ENCODE assay signal across 1 cellular context in the genomic region with DNA sequence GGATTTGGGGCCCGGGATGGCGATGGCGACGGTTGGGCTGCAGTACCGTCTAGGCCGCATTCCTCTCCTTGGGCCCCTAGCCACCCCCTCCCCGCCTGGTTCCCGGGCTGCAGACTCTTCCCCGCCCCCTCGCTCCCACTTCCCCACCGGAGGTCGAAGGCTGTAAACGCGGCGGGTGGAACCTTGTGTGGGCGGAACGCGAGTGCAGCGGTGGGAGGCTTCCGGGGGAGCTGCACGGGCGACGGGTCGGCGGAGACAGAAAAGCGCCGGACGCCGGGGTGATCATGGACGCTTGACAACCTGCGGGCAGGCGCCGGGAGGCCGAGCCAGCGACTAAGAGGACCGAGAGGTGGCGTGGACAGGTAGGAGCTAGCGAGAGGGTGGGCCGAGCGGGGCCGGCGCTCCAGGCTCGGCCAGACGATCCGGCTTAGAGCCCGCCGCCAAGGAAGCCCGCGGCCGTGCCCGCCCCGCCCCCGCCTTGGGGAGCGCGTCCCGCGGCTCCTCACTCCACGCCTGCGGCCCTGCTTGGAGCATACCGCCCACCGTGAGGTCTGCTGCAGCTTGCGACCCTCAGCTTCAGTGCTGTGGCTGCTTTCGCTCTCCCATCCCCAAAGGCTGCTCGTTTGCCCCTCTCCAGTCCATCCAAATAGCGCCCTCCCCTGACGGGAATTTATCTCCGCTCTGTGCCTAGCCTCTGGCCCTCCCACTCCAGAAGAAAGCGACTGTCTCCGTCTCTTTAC.
TF ChIP-seq lines count a peak whose summit lies in the region.

A gene (plus strand): TSS at position 269 of the 740 bp plus-strand sequence. CDS start 2,126 bp downstream, outside the sequence.

TF ChIP-seq in HepG2, 621 proteins besides CTCF, POLR2A, EP300 and RAD21 (continued from another document and continues in another):
- TF ChIP-seq HNRNPH1 (optimal IDR thresholded peaks at IDR 0.05; ENCODE audit: low read depth, low read length) (no peak), AGO1 (IDR thresholded peaks at IDR 0.05; ENCODE audit: low read depth, low read length, poor library complexity, severe bottlenecking) (peak; percentile 88), FOSL1 (CRISPR knock-in tag; IDR thresholded peaks at IDR 0.05; ENCODE audit: borderline replicate concordance) (no peak; the same call in 1 of the 2 replicates), RFX1 (IDR thresholded peaks at IDR 0.05) (no peak), NR2F6 (IDR thresholded peaks at IDR 0.05) (no peak), NR2F6 (CRISPR knock-in tag; IDR thresholded peaks at IDR 0.05) (peak; percentile 85; the same call in 1 of the 2 replicates), ZNF317 (CRISPR knock-in tag; IDR thresholded peaks at IDR 0.05) (peak; percentile 93), ARNTL (CRISPR knock-in tag; IDR thresholded peaks at IDR 0.05) (peak; percentile 94), CCDC6 (CRISPR knock-in tag; IDR thresholded peaks at IDR 0.05) (peak; percentile 96; the same call in 1 of the 2 replicates), ZNF484 (CRISPR knock-in tag; IDR thresholded peaks at IDR 0.05; ENCODE audit: borderline replicate concordance, low read depth) (no peak), ZNF724P (CRISPR knock-in tag; IDR thresholded peaks at IDR 0.05; ENCODE audit: borderline replicate concordance) (peak; percentile 83; the same call in 1 of the 2 replicates), ZNF713 (CRISPR knock-in tag; IDR thresholded peaks at IDR 0.05) (peak; percentile 86; the same call in 1 of the 2 replicates), PHB2 (IDR thresholded peaks at IDR 0.05; ENCODE audit: partially characterized antibody) (no peak), ZNF382 (CRISPR knock-in tag; IDR thresholded peaks at IDR 0.05; ENCODE audit: borderline replicate concordance) (no peak), ZNF441 (CRISPR knock-in tag; IDR thresholded peaks at IDR 0.05; ENCODE audit: borderline replicate concordance) (peak; percentile 60), IRF2 (CRISPR knock-in tag; IDR thresholded peaks at IDR 0.05) (peak; percentile 98), RARG (CRISPR knock-in tag; IDR thresholded peaks at IDR 0.05; ENCODE audit: low read depth) (no peak), SPEN (CRISPR knock-in tag; IDR thresholded peaks at IDR 0.05; ENCODE audit: low read depth) (peak; percentile 99), NCOA2 (CRISPR knock-in tag; IDR thresholded peaks at IDR 0.05) (peak; percentile 77), ZNF749 (CRISPR knock-in tag; IDR thresholded peaks at IDR 0.05; ENCODE audit: borderline replicate concordance) (0 out of 2 replicates have a peak, but pooled peaks have one; percentile 94), RBFOX2 (IDR thresholded peaks at IDR 0.05; ENCODE audit: low read depth, low read length) (peak; percentile 96), ZNF33B (CRISPR knock-in tag; IDR thresholded peaks at IDR 0.05) (peak; percentile 63), RBM39 (IDR thresholded peaks at IDR 0.05; ENCODE audit: low read depth, low read length, poor library complexity, severe bottlenecking) (peak; percentile 100), MAF1 (CRISPR knock-in tag; IDR thresholded peaks at IDR 0.05; ENCODE audit: borderline replicate concordance) (peak; percentile 96), ZNF567 (CRISPR knock-in tag; IDR thresholded peaks at IDR 0.05; ENCODE audit: borderline replicate concordance) (peak; percentile 88; the same call in 1 of the 2 replicates), NFE2 (CRISPR knock-in tag; IDR thresholded peaks at IDR 0.05) (peak; percentile 56), ZNF773 (CRISPR knock-in tag; IDR thresholded peaks at IDR 0.05; ENCODE audit: borderline replicate concordance) (peak; percentile 32; the same call in 1 of the 2 replicates), ZNF792 (CRISPR knock-in tag; IDR thresholded peaks at IDR 0.05) (peak; percentile 97), ZNF572 (CRISPR knock-in tag; IDR thresholded peaks at IDR 0.05) (peak; percentile 95), SRSF9 (IDR thresholded peaks at IDR 0.05; ENCODE audit: borderline replicate concordance, insufficient read depth, low read depth, low read length, poor library complexity, severe bottlenecking) (no peak), ZNF292 (CRISPR knock-in tag; IDR thresholded peaks at IDR 0.05; ENCODE audit: borderline replicate concordance, low read depth) (peak; percentile 80; the same call in 1 of the 2 replicates), HNF4G (IDR thresholded peaks at IDR 0.05; ENCODE audit: borderline replicate concordance, low read depth, low read length) (peak; percentile 68; the same call in 1 of the 2 replicates), HNF4G (CRISPR knock-in tag; IDR thresholded peaks at IDR 0.05; ENCODE audit: borderline replicate concordance, low read depth) (peak; percentile 76), STAG1 (CRISPR knock-in tag; IDR thresholded peaks at IDR 0.05) (peak; percentile 32), FOXC1 (CRISPR knock-in tag; IDR thresholded peaks at IDR 0.05; ENCODE audit: borderline replicate concordance) (no peak; the same call in 1 of the 2 replicates), HDAC6 (IDR thresholded peaks at IDR 0.05; ENCODE audit: low read depth, low read length) (no peak), ATM (IDR thresholded peaks at IDR 0.05; ENCODE audit: borderline replicate concordance) (no peak), TBL1XR1 (IDR thresholded peaks at IDR 0.05; ENCODE audit: borderline replicate concordance, low read length, partially characterized antibody) (peak; percentile 86)
- TF ChIP-seq, protein P1, sequence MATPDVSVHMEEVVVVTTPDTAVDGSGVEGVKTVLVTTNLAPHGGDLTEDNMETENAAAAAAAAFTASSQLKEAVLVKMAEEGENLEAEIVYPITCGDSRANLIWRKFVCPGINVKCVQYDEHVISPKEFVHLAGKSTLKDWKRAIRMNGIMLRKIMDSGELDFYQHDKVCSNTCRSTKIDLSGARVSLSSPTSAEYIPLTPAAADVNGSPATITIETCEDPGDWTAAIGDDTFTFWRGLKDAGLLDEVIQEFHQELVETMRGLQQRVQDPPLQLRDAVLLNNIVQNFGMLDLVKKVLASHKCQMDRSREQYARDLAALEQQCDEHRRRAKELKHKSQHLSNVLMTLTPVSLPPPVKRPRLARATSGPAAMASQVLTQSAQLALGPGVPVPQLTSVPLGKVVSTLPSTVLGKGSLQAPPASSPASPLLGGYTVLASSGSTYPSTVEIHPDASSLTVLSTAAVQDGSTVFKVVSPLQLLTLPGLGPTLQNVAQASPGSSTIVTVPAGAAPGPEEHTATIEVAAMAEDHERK (CRISPR knock-in tag; IDR thresholded peaks at IDR 0.05; ENCODE audit: low read depth), result peak; percentile 68
- TF ChIP-seq, protein P2, sequence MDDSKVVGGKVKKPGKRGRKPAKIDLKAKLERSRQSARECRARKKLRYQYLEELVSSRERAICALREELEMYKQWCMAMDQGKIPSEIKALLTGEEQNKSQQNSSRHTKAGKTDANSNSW (CRISPR knock-in tag; IDR thresholded peaks at IDR 0.05; ENCODE audit: borderline replicate concordance), result peak; percentile 25; the same call in 1 of the 2 replicates
- TF ChIP-seq, protein P3, sequence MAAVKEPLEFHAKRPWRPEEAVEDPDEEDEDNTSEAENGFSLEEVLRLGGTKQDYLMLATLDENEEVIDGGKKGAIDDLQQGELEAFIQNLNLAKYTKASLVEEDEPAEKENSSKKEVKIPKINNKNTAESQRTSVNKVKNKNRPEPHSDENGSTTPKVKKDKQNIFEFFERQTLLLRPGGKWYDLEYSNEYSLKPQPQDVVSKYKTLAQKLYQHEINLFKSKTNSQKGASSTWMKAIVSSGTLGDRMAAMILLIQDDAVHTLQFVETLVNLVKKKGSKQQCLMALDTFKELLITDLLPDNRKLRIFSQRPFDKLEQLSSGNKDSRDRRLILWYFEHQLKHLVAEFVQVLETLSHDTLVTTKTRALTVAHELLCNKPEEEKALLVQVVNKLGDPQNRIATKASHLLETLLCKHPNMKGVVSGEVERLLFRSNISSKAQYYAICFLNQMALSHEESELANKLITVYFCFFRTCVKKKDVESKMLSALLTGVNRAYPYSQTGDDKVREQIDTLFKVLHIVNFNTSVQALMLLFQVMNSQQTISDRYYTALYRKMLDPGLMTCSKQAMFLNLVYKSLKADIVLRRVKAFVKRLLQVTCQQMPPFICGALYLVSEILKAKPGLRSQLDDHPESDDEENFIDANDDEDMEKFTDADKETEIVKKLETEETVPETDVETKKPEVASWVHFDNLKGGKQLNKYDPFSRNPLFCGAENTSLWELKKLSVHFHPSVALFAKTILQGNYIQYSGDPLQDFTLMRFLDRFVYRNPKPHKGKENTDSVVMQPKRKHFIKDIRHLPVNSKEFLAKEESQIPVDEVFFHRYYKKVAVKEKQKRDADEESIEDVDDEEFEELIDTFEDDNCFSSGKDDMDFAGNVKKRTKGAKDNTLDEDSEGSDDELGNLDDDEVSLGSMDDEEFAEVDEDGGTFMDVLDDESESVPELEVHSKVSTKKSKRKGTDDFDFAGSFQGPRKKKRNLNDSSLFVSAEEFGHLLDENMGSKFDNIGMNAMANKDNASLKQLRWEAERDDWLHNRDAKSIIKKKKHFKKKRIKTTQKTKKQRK (IDR thresholded peaks at IDR 0.05; ENCODE audit: low read length), result no peak
- TF ChIP-seq, protein P4, sequence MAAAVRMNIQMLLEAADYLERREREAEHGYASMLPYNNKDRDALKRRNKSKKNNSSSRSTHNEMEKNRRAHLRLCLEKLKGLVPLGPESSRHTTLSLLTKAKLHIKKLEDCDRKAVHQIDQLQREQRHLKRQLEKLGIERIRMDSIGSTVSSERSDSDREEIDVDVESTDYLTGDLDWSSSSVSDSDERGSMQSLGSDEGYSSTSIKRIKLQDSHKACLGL (CRISPR knock-in tag; IDR thresholded peaks at IDR 0.05), result peak; percentile 90; the same call in 1 of the 2 replicates
- TF ChIP-seq, protein P5, sequence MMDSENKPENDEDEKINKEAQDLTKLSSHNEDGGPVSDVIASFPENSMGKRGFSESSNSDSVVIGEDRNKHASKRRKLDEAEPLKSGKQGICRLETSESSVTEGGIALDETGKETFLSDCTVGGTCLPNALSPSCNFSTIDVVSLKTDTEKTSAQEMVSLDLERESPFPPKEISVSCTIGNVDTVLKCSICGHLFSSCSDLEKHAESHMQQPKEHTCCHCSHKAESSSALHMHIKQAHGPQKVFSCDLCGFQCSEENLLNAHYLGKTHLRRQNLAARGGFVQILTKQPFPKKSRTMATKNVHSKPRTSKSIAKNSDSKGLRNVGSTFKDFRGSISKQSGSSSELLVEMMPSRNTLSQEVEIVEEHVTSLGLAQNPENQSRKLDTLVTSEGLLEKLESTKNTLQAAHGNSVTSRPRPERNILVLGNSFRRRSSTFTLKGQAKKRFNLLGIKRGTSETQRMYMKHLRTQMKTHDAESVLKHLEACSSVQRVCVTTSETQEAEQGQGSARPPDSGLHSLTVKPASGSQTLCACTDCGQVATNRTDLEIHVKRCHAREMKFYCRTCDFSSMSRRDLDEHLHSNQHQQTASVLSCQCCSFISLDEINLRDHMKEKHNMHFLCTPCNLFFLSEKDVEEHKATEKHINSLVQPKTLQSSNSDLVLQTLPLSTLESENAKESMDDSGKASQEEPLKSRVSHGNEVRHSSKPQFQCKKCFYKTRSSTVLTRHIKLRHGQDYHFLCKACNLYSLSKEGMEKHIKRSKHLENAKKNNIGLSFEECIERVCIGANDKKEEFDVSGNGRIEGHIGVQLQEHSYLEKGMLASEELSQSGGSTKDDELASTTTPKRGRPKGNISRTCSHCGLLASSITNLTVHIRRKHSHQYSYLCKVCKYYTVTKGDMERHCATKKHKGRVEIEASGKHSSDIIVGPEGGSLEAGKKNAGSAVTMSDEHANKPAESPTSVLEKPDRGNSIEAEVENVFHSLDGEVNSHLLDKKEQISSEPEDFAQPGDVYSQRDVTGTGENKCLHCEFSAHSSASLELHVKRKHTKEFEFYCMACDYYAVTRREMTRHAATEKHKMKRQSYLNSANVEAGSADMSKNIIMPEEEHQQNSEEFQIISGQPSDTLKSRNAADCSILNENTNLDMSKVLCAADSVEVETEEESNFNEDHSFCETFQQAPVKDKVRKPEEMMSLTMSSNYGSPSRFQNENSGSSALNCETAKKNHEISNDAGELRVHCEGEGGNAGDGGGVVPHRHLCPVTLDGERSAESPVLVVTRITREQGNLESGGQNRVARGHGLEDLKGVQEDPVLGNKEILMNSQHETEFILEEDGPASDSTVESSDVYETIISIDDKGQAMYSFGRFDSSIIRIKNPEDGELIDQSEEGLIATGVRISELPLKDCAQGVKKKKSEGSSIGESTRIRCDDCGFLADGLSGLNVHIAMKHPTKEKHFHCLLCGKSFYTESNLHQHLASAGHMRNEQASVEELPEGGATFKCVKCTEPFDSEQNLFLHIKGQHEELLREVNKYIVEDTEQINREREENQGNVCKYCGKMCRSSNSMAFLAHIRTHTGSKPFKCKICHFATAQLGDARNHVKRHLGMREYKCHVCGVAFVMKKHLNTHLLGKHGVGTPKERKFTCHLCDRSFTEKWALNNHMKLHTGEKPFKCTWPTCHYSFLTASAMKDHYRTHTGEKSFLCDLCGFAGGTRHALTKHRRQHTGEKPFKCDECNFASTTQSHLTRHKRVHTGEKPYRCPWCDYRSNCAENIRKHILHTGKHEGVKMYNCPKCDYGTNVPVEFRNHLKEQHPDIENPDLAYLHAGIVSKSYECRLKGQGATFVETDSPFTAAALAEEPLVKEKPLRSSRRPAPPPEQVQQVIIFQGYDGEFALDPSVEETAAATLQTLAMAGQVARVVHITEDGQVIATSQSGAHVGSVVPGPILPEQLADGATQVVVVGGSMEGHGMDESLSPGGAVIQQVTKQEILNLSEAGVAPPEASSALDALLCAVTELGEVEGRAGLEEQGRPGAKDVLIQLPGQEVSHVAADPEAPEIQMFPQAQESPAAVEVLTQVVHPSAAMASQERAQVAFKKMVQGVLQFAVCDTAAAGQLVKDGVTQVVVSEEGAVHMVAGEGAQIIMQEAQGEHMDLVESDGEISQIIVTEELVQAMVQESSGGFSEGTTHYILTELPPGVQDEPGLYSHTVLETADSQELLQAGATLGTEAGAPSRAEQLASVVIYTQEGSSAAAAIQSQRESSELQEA (CRISPR knock-in tag; IDR thresholded peaks at IDR 0.05; ENCODE audit: not compliant biosample characterization), result peak; percentile 75
- TF ChIP-seq, protein P6, sequence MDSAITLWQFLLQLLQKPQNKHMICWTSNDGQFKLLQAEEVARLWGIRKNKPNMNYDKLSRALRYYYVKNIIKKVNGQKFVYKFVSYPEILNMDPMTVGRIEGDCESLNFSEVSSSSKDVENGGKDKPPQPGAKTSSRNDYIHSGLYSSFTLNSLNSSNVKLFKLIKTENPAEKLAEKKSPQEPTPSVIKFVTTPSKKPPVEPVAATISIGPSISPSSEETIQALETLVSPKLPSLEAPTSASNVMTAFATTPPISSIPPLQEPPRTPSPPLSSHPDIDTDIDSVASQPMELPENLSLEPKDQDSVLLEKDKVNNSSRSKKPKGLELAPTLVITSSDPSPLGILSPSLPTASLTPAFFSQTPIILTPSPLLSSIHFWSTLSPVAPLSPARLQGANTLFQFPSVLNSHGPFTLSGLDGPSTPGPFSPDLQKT (CRISPR knock-in tag; IDR thresholded peaks at IDR 0.05; ENCODE audit: borderline replicate concordance), result no peak
- TF ChIP-seq, protein P7, sequence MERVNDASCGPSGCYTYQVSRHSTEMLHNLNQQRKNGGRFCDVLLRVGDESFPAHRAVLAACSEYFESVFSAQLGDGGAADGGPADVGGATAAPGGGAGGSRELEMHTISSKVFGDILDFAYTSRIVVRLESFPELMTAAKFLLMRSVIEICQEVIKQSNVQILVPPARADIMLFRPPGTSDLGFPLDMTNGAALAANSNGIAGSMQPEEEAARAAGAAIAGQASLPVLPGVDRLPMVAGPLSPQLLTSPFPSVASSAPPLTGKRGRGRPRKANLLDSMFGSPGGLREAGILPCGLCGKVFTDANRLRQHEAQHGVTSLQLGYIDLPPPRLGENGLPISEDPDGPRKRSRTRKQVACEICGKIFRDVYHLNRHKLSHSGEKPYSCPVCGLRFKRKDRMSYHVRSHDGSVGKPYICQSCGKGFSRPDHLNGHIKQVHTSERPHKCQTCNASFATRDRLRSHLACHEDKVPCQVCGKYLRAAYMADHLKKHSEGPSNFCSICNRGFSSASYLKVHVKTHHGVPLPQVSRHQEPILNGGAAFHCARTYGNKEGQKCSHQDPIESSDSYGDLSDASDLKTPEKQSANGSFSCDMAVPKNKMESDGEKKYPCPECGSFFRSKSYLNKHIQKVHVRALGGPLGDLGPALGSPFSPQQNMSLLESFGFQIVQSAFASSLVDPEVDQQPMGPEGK (CRISPR knock-in tag; IDR thresholded peaks at IDR 0.05), result peak; percentile 92
